Comparison of ENCODE assay signal across 8 cellular contexts in genomic region chr17:2054740-2055493, GRCh38. TPM values are rescaled to one million over a fixed set of nuclear protein-coding genes. Genes with fewer than 3 reads are reported as not detected.
DNase-seq lines count a peak whose midpoint lies in the region; ATAC-seq, FAIRE-seq and TF ChIP-seq lines count a peak whose summit lies in the region.

HIC1 (plus strand) TSS chr17:2055103; CDS start chr17:2056691, 1,588 bp downstream.

- H2BK120ac ChIP-seq in H1 (replicated peaks; ENCODE audit: low read depth, low read length) (no peak within 1 kb of the TSS), mesendoderm (ENCODE audit: low read depth, low read length) (no peak within 1 kb of the TSS)

- peak; percentile 85 to 92 (median 87) for TF ChIP-seq CTCF in H1 (IDR thresholded peaks at IDR 0.05; ENCODE audit: control extremely low read depth in 1 of 3, insufficient read depth in 1 of 3, low read depth in 1 of 3, low read length in 3 of 3)

- H3K4me1 ChIP-seq in H1 (replicated peaks in 1 of 4; ENCODE audit: control insufficient read depth in 3 of 4, insufficient read depth in 4 of 4, low read length in 3 of 4) (peaks cover 0 to 20% (median 11%) of the 10 kb centered on the region in 4 experiments; a peak in 5 of 7 replicates), mesendoderm (ENCODE audit: control insufficient read depth, low read depth, low read length) (no peaks in the 10 kb centered on the region)

- peak within 1 kb of the TSS; percentile 15 to 58 (median 42) for H3K4me3 ChIP-seq in H1 (ENCODE audit: extremely low read depth in 1 of 4, insufficient read depth in 2 of 4, low read depth in 3 of 4, low read length in 4 of 4)
- no peak within 1 kb of the TSS for H3K4me3 ChIP-seq in mesendoderm (ENCODE audit: low read length)

- H3K23me2 ChIP-seq in H1 (ENCODE audit: low read depth, low read length), result peaks cover 8% of the 10 kb centered on the region; the same call in 1 of the 2 replicates

- H2BK5ac ChIP-seq in H1 (ENCODE audit: low read depth, low read length) (no peak within 1 kb of the TSS), mesendoderm (ENCODE audit: low read length) (no peak within 1 kb of the TSS)

- H3K4me1 Mint-ChIP-seq in activated CD8-positive, alpha-beta memory T cell treated with anti-CD3 and anti-CD28 coated beads, Interleukin-2, amount 10 ng/mL, durations not matched to agents 7 days and 5 days, result peaks cover 27% of the 10 kb centered on the region

- peaks cover 11% of the 10 kb centered on the region for H3K27me3 Mint-ChIP-seq in activated CD8-positive, alpha-beta memory T cell treated with anti-CD3 and anti-CD28 coated beads, Interleukin-2, amount 10 ng/mL, durations not matched to agents 7 days and 5 days

- H4K20me1 ChIP-seq in H1 (replicated peaks in 1 of 2; ENCODE audit: control insufficient read depth in 1 of 2, insufficient read depth in 2 of 2, low read length in 2 of 2), result peaks cover 17 to 24% of the 10 kb centered on the region in 2 experiments

- WGBS in H1 (ENCODE audit: extremely low coverage in 1 of 2, insufficient coverage in 1 of 2, insufficient read length in 1 of 2, insufficient replicate concordance in 2 of 2, low coverage in 1 of 2, low lambda C conversion rate in 2 of 2, missing lambda C conversion rate in 1 of 2), 2 experiments, result 7% methylated on average over 42 of the region's 87 CpGs; no CpG with 5 or more reads in 1 of the 2 experiments
- WGBS in mesendoderm (ENCODE audit: extremely low coverage, insufficient coverage, low lambda C conversion rate), result no CpG with 5 or more reads among the region's 87 CpGs

- peak; percentile 42 for DNase-seq in NOMO-1 treated with DMSO at 0.1 percent for 48 hours (lab: John Stamatoyannopoulos, UW; ENCODE audit: unreplicated experiment)
- peak; percentile 87 for DNase-seq in activated CD8-positive, alpha-beta memory T cell treated with anti-CD3 and anti-CD28 coated beads, Interleukin-2, amount 10 ng/mL, durations not matched to agents 7 days and 5 days
- peak in 1 of 2 experiments; percentile 90 for DNase-seq in H1 (ENCODE audit: low read depth in 1 of 2, low spot score in 2 of 2)
- peak; percentile 68 for DNase-seq in mesendoderm
- DNase-seq in stimulated activated CD8-positive, alpha-beta memory T cell treated with anti-CD3 and anti-CD28 coated beads, Interleukin-2, amount 100 ng/mL, for 1 hour (ENCODE audit: low read depth in 2 of 2), result peak; percentile 62 to 63
- DNase-seq in urothelium cell line (ENCODE audit: low spot score), result no peak

- H4K5ac ChIP-seq in H1 (ENCODE audit: insufficient read length, low read depth, low read length) (no peak within 1 kb of the TSS), mesendoderm (ENCODE audit: low read length) (no peak within 1 kb of the TSS)

- peaks cover 0 to 7% of the 10 kb centered on the region in 2 experiments; a peak in 1 of 4 replicates for H3K9me3 ChIP-seq in H1 (ENCODE audit: insufficient read depth in 2 of 2, low read depth in 1 of 2, low read length in 1 of 2)

- H2AK5ac ChIP-seq in H1 (ENCODE audit: low read depth, low read length), result no peak within 1 kb of the TSS
- no peak within 1 kb of the TSS for H2AK5ac ChIP-seq in mesendoderm (ENCODE audit: low read length)

- H3K27me3 ChIP-seq in H1 (replicated peaks in 1 of 4; ENCODE audit: control insufficient read depth in 3 of 4, extremely low read depth in 1 of 4, insufficient read depth in 3 of 4, low read length in 3 of 4), result peaks cover 78 to 95% (median 92%) of the 10 kb centered on the region in 4 experiments
- H3K27me3 ChIP-seq in mesendoderm (ENCODE audit: insufficient read depth, low read length, poor library complexity), result peaks cover 53% of the 10 kb centered on the region

- TF ChIP-seq POLR2A in GM10847 (IDR thresholded peaks at IDR 0.05; ENCODE audit: extremely low read depth, insufficient read length) (peak; percentile 74), H1 (IDR thresholded peaks at IDR 0.05; ENCODE audit: control extremely low read depth in 1 of 2, low read depth in 2 of 2, low read length in 2 of 2) (no peak)

- H3K79me2 ChIP-seq in H1 (ENCODE audit: control insufficient read depth in 1 of 2, insufficient read depth in 2 of 2, low read length in 2 of 2) (no peaks in the 10 kb centered on the region), mesendoderm (ENCODE audit: control insufficient read depth, insufficient read depth, low read length) (no peaks in the 10 kb centered on the region)

- no peaks in the 10 kb centered on the region for H3K9me3 Mint-ChIP-seq in activated CD8-positive, alpha-beta memory T cell treated with anti-CD3 and anti-CD28 coated beads, Interleukin-2, amount 10 ng/mL, durations not matched to agents 7 days and 5 days (ENCODE audit: low read depth)

- H3K36me3 Mint-ChIP-seq in activated CD8-positive, alpha-beta memory T cell treated with anti-CD3 and anti-CD28 coated beads, Interleukin-2, amount 10 ng/mL, durations not matched to agents 7 days and 5 days, result peaks cover 14% of the 10 kb centered on the region

- ATAC-seq in HG02970 (IDR thresholded peaks at IDR 0.05; ENCODE audit: low FRiP score, unreplicated experiment), result peak; percentile 26
- ATAC-seq in activated CD8-positive, alpha-beta memory T cell treated with anti-CD3 and anti-CD28 coated beads, Interleukin-2, amount 10 ng/mL, durations not matched to agents 7 days and 5 days, result peak; percentile 51

- H3K36me3 ChIP-seq in H1 (ENCODE audit: control insufficient read depth in 2 of 4, insufficient read depth in 4 of 4, low read length in 3 of 4), result peaks cover 0 to 19% (median 0%) of the 10 kb centered on the region in 4 experiments; a peak in 1 of 8 replicates
- no peaks in the 10 kb centered on the region for H3K36me3 ChIP-seq in mesendoderm (ENCODE audit: control insufficient read depth, insufficient read depth, low read length)

- no peak within 1 kb of the TSS for H4K91ac ChIP-seq in H1 (replicated peaks; ENCODE audit: insufficient read length, low read length)

- no peak within 1 kb of the TSS for H3K27ac ChIP-seq in H1 (ENCODE audit: low read depth, low read length)
- no peak within 1 kb of the TSS for H3K27ac ChIP-seq in mesendoderm (ENCODE audit: low read depth, low read length)

- H4K8ac ChIP-seq in H1 (ENCODE audit: extremely low read depth, insufficient read depth, low read length), result no peak within 1 kb of the TSS
- no peak within 1 kb of the TSS for H4K8ac ChIP-seq in mesendoderm (ENCODE audit: low read depth, low read length)

- POLR2A ChIA-PET in H1 (lab: Charles Lee; ENCODE audit: partially characterized antibody), result interaction anchor here (0.6 to 1.5 kb wide), 6 partner anchors 11 to 294 kb away, joined by 3 to 4 read pairs (median 3); partner anchors contain the start of genes SMG6 and SRR

- peak within 1 kb of the TSS; percentile 78 for H3K4me3 Mint-ChIP-seq in activated CD8-positive, alpha-beta memory T cell treated with anti-CD3 and anti-CD28 coated beads, Interleukin-2, amount 10 ng/mL, durations not matched to agents 7 days and 5 days

- no peak within 1 kb of the TSS for H3K9ac ChIP-seq in H1 (replicated peaks in 1 of 4; ENCODE audit: extremely low read depth in 1 of 4, low read depth in 3 of 4, low read length in 3 of 4)
- H3K9ac ChIP-seq in mesendoderm (ENCODE audit: low read length), result no peak within 1 kb of the TSS

- H3K4ac ChIP-seq in H1 (replicated peaks; ENCODE audit: insufficient read length, low read depth, low read length) (no peak within 1 kb of the TSS), mesendoderm (ENCODE audit: low read depth, low read length) (no peak within 1 kb of the TSS)

- no peak within 1 kb of the TSS; the same call in 1 of the 2 replicates for H3K18ac ChIP-seq in H1 (ENCODE audit: extremely low read depth, low read length)
- H3K18ac ChIP-seq in mesendoderm (ENCODE audit: low read length), result peak within 1 kb of the TSS; percentile 8

- H3K56ac ChIP-seq in H1 (replicated peaks; ENCODE audit: insufficient read length, low read depth, low read length) (no peak within 1 kb of the TSS), mesendoderm (ENCODE audit: low read length) (no peak within 1 kb of the TSS)

- CTCF ChIA-PET in activated CD8-positive, alpha-beta memory T cell treated with anti-CD3 and anti-CD28 coated beads, Interleukin-2, amount 10 ng/mL, durations not matched to agents 7 days and 5 days (lab: Charles Lee), result interaction anchor here (0.6 to 13.6 kb wide), 45 partner anchors 8 to 797 kb away, joined by 3 to 401 read pairs (median 5); partner anchors contain the start of genes OVCA2, PRPF8, RILP and RTN4RL1
- CTCF ChIA-PET in H1 (lab: Charles Lee; ENCODE audit: partially characterized antibody), result interaction anchor here (0.6 to 9.3 kb wide), 41 partner anchors 9 to 302 kb away, joined by 3 to 122 read pairs (median 4); no protein-coding TSS in a partner anchor

- 0 out of 3 replicates have a peak, but pooled peaks of 1 of the 2 experiments have one; percentile 12 for TF ChIP-seq EP300 in H1 (IDR thresholded peaks at IDR 0.05; ENCODE audit: borderline replicate concordance in 1 of 2, low read depth in 2 of 2, low read length in 2 of 2)

- no peak within 1 kb of the TSS for H2BK20ac ChIP-seq in H1 (ENCODE audit: low read length)

- FAIRE-seq in H1 (lab: Jason Lieb, UNC) (no peak), urothelium cell line (lab: Jason Lieb, UNC) (no peak)

- no peak within 1 kb of the TSS for H2BK15ac ChIP-seq in H1 (ENCODE audit: low read length)
- H2BK15ac ChIP-seq in mesendoderm (replicated peaks; ENCODE audit: low read depth), result no peak within 1 kb of the TSS

- no peak within 1 kb of the TSS for H3K23ac ChIP-seq in H1 (ENCODE audit: insufficient read length)
- no peak within 1 kb of the TSS for H3K23ac ChIP-seq in mesendoderm (ENCODE audit: low read length)

- no peak within 1 kb of the TSS for H3K14ac ChIP-seq in H1 (ENCODE audit: insufficient read length)

- H3K4me2 ChIP-seq in H1 (ENCODE audit: insufficient read depth in 1 of 2, low read depth in 2 of 2, low read length in 2 of 2) (peak within 1 kb of the TSS; percentile 57 to 70), mesendoderm (ENCODE audit: low read length) (peak within 1 kb of the TSS; percentile 44)

- H2BK12ac ChIP-seq in H1 (ENCODE audit: low read depth, low read length), result no peak within 1 kb of the TSS

- H3K27ac Mint-ChIP-seq in activated CD8-positive, alpha-beta memory T cell treated with anti-CD3 and anti-CD28 coated beads, Interleukin-2, amount 10 ng/mL, durations not matched to agents 7 days and 5 days, result peak within 1 kb of the TSS; percentile 86

- TF ChIP-seq RAD21 in H1 (IDR thresholded peaks at IDR 0.05 in 1 of 2, conservative IDR thresholded peaks at IDR 0.05 in 1 of 2; ENCODE audit: low read depth in 2 of 2, low read length in 2 of 2), result peak; percentile 77 to 89

- H2AFZ ChIP-seq in H1 (ENCODE audit: low read length), result no peak within 1 kb of the TSS

- no peaks in the 10 kb centered on the region for H3K79me1 ChIP-seq in H1 (ENCODE audit: low read depth, low read length)
- H3K79me1 ChIP-seq in mesendoderm (ENCODE audit: low read length), result no peaks in the 10 kb centered on the region

RNA-seq across cellular contexts. Expression of gene HIC1, which starts in this region (rescaled TPM):
- 100 to 1,000 TPM in 1 of 2 experiments, 10 to 100 TPM in 1; 88.5 to 122 TPM for total RNA-seq in activated CD8-positive, alpha-beta memory T cell treated with anti-CD3 and anti-CD28 coated beads, Interleukin-2, amount 10 ng/mL, durations not matched to agents 7 days and 5 days
- total RNA-seq in H1 (2021; fragmentation: NEBNext Ultra II Directional; extraction: Animal tissue kit (Norgen Biotek cat#: 25700)), result 0.09 and 0.19 TPM in 2 replicates
- 0.06 and 0.11 TPM in 2 replicates for polyA plus RNA-seq in H1 (2011; rRNA removed)
- polyA plus RNA-seq in H1 (2011; cell fraction: cytosol; rRNA removed), result 0.09 TPM
- polyA plus RNA-seq in H1 (2011; cell fraction: nucleus; rRNA removed), result 0.20 TPM
- 0.09 to 0.24 TPM (median 0.20 TPM) in 4 replicates for polyA plus RNA-seq in H1 (2012, experiment 1 of 2)
- 0.20 TPM for polyA plus RNA-seq in H1 (2012, experiment 2 of 2)
- 0.02 TPM for polyA plus RNA-seq in H1 (2013, experiment 1 of 2)
- polyA plus RNA-seq in H1 (2013, experiment 2 of 2), result 0.11 TPM
- polyA minus RNA-seq in H1 (2011; rRNA and poly(A)+ RNA removed), result 0.22 TPM in 1 of 2 replicates, not detected in the other
- polyA minus RNA-seq in H1 (2011; cell fraction: cytosol; rRNA and poly(A)+ RNA removed), result not detected
- 0.30 TPM for polyA minus RNA-seq in H1 (2011; cell fraction: nucleus; rRNA and poly(A)+ RNA removed)
- polyA plus RNA-seq in mesendoderm (2013, experiment 1 of 2), result 0.10 TPM
- polyA plus RNA-seq in mesendoderm (2013, experiment 2 of 2), result 0.10 TPM

Comparison
In these comparisons a context has a peak if more than half of its experiments do, and no peak if none do; other contexts are left out.
1. RNA of gene HIC1 (total RNA-seq): 88.5 to 122 TPM in activated CD8-positive, alpha-beta memory T cell treated with anti-CD3 and anti-CD28 coated beads, Interleukin-2, amount 10 ng/mL, durations not matched to agents 7 days and 5 days; 0.09 to 0.19 TPM in H1; every median in the first group is over 10 times any median in the second.